Comparison of ENCODE assay signal across 1 cellular context in genomic region chr6:155709262-155709661, GRCh38.
TF ChIP-seq lines count a peak whose summit lies in the region.

No MANE protein-coding gene starts in this region.

TF ChIP-seq in IMR-90, 13 proteins besides CTCF, POLR2A, EP300 and RAD21 (continued from another document):
- no peak for TF ChIP-seq RFX5 (IDR thresholded peaks at IDR 0.05; ENCODE audit: low read depth, low read length)
- TF ChIP-seq RCOR1 (IDR thresholded peaks at IDR 0.05; ENCODE audit: insufficient replicate concordance, low read length): no peak
- TF ChIP-seq BHLHE40 (IDR thresholded peaks at IDR 0.05; ENCODE audit: low read depth, low read length): no peak
- TF ChIP-seq FOS (IDR thresholded peaks at IDR 0.05; ENCODE audit: low read depth, low read length): no peak
- TF ChIP-seq ELK1 (IDR thresholded peaks at IDR 0.05; ENCODE audit: borderline replicate concordance, low read depth, low read length): no peak
- TF ChIP-seq NFE2L2 (IDR thresholded peaks at IDR 0.05; ENCODE audit: low read depth, low read length): no peak
- no peak for TF ChIP-seq CHD1 (IDR thresholded peaks at IDR 0.05; ENCODE audit: low read depth, low read length)
- TF ChIP-seq MXI1 (IDR thresholded peaks at IDR 0.05; ENCODE audit: borderline replicate concordance, low read depth, low read length): no peak
TF ChIP-seq in IMR-90: peak in this region for 0.
